ENCODE assay signal across 1 cellular context in the genomic region with DNA sequence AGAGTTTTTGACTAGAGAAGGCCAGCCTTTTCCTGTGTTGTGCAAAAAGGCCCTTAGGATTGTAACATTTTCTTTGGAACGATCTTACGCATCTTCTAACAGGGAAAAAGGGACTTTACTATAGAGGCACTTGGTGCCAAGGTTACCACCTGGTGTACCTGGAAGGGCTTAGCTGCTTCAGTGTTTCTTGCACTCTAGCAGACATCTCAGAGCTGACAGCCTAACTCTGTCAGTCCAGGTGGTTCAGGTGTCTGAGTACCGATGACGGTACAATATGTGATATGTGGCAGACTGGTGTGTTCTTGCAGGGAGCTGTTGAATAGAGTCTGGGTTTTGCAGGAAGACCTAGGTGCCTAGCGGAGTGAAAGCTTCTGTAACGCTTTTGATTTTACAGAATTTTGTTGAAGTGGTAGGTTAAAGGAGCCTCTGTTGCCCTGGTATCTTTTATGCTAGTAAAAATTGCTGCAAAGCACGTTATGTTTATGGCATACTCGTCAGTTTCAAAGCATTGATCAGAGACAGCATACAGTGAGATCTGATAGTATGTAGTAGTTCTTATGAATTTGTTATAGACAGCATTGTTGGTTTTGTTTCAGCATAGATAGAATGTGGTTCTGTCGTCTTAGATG.
TF ChIP-seq lines count a peak whose summit lies in the region.

No MANE protein-coding gene starts in this region.

TF ChIP-seq in HCT116, 20 proteins besides CTCF, POLR2A, EP300 and RAD21:
- TF ChIP-seq, protein P1, sequence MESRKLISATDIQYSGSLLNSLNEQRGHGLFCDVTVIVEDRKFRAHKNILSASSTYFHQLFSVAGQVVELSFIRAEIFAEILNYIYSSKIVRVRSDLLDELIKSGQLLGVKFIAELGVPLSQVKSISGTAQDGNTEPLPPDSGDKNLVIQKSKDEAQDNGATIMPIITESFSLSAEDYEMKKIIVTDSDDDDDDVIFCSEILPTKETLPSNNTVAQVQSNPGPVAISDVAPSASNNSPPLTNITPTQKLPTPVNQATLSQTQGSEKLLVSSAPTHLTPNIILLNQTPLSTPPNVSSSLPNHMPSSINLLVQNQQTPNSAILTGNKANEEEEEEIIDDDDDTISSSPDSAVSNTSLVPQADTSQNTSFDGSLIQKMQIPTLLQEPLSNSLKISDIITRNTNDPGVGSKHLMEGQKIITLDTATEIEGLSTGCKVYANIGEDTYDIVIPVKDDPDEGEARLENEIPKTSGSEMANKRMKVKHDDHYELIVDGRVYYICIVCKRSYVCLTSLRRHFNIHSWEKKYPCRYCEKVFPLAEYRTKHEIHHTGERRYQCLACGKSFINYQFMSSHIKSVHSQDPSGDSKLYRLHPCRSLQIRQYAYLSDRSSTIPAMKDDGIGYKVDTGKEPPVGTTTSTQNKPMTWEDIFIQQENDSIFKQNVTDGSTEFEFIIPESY (IDR thresholded peaks at IDR 0.05; ENCODE audit: extremely low read depth, insufficient replicate concordance, low read length) = no peak
- TF ChIP-seq FOSL1 (IDR thresholded peaks at IDR 0.05; ENCODE audit: low read depth) = no peak
TF ChIP-seq in HCT116: peak in this region for 0.
